23 cellular contexts compared by ENCODE assay signal in the genomic region with DNA sequence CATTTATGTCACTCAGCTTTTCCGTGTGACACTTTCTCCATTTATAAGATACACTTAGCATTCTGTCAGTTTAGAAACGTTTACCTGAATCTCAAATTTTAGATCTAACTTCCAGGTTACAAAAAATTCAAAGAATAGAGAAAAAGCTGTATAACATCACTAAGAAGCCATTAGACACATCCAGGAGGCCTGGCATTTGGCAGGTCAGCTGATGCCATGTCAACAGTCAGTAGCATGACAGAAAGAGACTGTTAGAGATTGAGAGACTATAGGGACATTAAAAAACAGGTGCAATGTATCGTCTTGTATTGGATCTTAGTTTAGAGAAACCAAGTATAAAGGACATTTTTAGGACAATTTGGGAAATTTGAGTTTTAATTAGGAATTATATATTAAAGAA. TPM values are rescaled to one million over a fixed set of nuclear protein-coding genes. Genes with fewer than 3 reads are reported as not detected.
"Had no signal": no experiment of that assay in that cellular context is flagged by ENCODE, and none has a peak within 500 bp of the region (broad histone marks: within the 10 kb centered on the region; RNA-seq: fewer than 3 reads in every experiment).

No MANE protein-coding gene starts in this region.

- H3K4me3 Mint-ChIP-seq: activated CD8-positive, alpha-beta memory T cell treated with anti-CD3 and anti-CD28 coated beads, Interleukin-2, amount 10 ng/mL, durations not matched to agents 7 days and 5 days; activated naive CD8-positive, alpha-beta T cell; activated T-cell treated with anti-CD3 and anti-CD28 coated beads, Interleukin-2, amount 50 U/mL, for 24 hours; activated T-helper 1 cell treated with anti-CD3 and anti-CD28 coated beads, Interleukin-12 subunit alpha, Interleukin-12 subunit beta, Interleukin-2, Interleukin-4 antibody, amounts not matched to agents 30 ng/mL and 10 ng/mL and 1 ng/mL, durations not matched to agents 14 hours and 24 hours and 36 hours had no signal

- H3K9me3 ChIP-seq: SJCRH30, SK-N-SH had no signal

- ATAC-seq: activated CD4-positive, CD25-positive, alpha-beta regulatory T cell treated with anti-CD3 and anti-CD28 coated beads, Interleukin-2, amount 50 U/mL, for 24 hours; activated CD8-positive, alpha-beta memory T cell treated with anti-CD3 and anti-CD28 coated beads, Interleukin-2, amount 10 ng/mL, durations not matched to agents 7 days and 5 days; Panc1 had no signal

- H3K4me3 ChIP-seq: SJCRH30 had no signal

- H3K36me3 ChIP-seq: SJCRH30 had no signal

- H3K27me3 Mint-ChIP-seq: activated CD8-positive, alpha-beta memory T cell treated with anti-CD3 and anti-CD28 coated beads, Interleukin-2, amount 10 ng/mL, durations not matched to agents 7 days and 5 days; activated naive CD8-positive, alpha-beta T cell; activated T-cell treated with anti-CD3 and anti-CD28 coated beads, Interleukin-2, amount 50 U/mL, for 24 hours had no signal

- H3K27me3 ChIP-seq: SJCRH30 had no signal

- H3K4me2 ChIP-seq: SK-N-SH had no signal

- H3K36me3 Mint-ChIP-seq: activated CD8-positive, alpha-beta memory T cell treated with anti-CD3 and anti-CD28 coated beads, Interleukin-2, amount 10 ng/mL, durations not matched to agents 7 days and 5 days; activated naive CD8-positive, alpha-beta T cell had no signal

- H3K9ac ChIP-seq: SK-N-SH had no signal

- H3K27ac ChIP-seq: RWPE1, SJCRH30 had no signal

- H3K9me3 Mint-ChIP-seq: activated T-cell treated with anti-CD3 and anti-CD28 coated beads, Interleukin-2, amount 50 U/mL, for 24 hours; activated T-helper 1 cell treated with anti-CD3 and anti-CD28 coated beads, Interleukin-12 subunit alpha, Interleukin-12 subunit beta, Interleukin-2, Interleukin-4 antibody, amounts not matched to agents 30 ng/mL and 10 ng/mL and 1 ng/mL, durations not matched to agents 14 hours and 24 hours and 36 hours had no signal

- H3K9me2 ChIP-seq: SK-N-SH had no signal

- H3K27ac Mint-ChIP-seq: activated CD8-positive, alpha-beta memory T cell treated with anti-CD3 and anti-CD28 coated beads, Interleukin-2, amount 10 ng/mL, durations not matched to agents 7 days and 5 days; activated T-helper 1 cell treated with anti-CD3 and anti-CD28 coated beads, Interleukin-12 subunit alpha, Interleukin-12 subunit beta, Interleukin-2, Interleukin-4 antibody, amounts not matched to agents 30 ng/mL and 10 ng/mL and 1 ng/mL, durations not matched to agents 14 hours and 24 hours and 36 hours had no signal

- DNase-seq: activated CD4-positive, alpha-beta T cell treated with anti-CD3 and anti-CD28 coated beads for 4 hours; activated CD4-positive, alpha-beta T cell treated with anti-CD3 and anti-CD28 coated beads, Interleukin-2, amount 50 U/mL, for 4 hours; activated CD8-positive, alpha-beta memory T cell treated with anti-CD3 and anti-CD28 coated beads, Interleukin-2, amount 10 ng/mL, durations not matched to agents 7 days and 5 days; activated effector memory CD4-positive, alpha-beta T cell treated with Interleukin-2 at 50 U/mL for 16 hours; activated naive CD4-positive, alpha-beta T cell; activated T-cell treated with anti-CD3 and anti-CD28 coated beads, Interleukin-2, amount 50 U/mL, for 24 hours; cerebellar nuclear complex; NCI-H1105 treated with DMSO at 0.1 percent for 48 hours; NCI-H1436 treated with DMSO at 0.1 percent for 48 hours; NCI-H187 treated with DMSO at 0.1 percent for 48 hours; NCI-H2081 treated with DMSO at 0.1 percent for 48 hours; NCI-H446; NCI-H524; Right ventricle myocardium superior; SJCRH30; SK-N-SH had no signal

RNA-seq across cellular contexts. Expression of gene ONECUT1, which starts 57.6 kb away (rescaled TPM):
- total RNA-seq: activated CD8-positive, alpha-beta memory T cell treated with anti-CD3 and anti-CD28 coated beads, Interleukin-2, amount 10 ng/mL, durations not matched to agents 7 days and 5 days; activated T-helper 1 cell treated with anti-CD3 and anti-CD28 coated beads, Interleukin-12 subunit alpha, Interleukin-12 subunit beta, Interleukin-2, Interleukin-4 antibody, amounts not matched to agents 30 ng/mL and 10 ng/mL and 1 ng/mL, durations not matched to agents 14 hours and 24 hours and 36 hours; cardiac septum; Right ventricle myocardium superior; T-helper 1 cell treated with Interleukin-12 subunit alpha and Interleukin-12 subunit beta and Interleukin-4 antibody, amounts not matched to agents 30 ng/mL and 1 ng/mL, for 36 hours had no signal
- polyA plus RNA-seq: SK-N-SH had no signal
